Comparison of ENCODE assay signal across 1 cellular context in genomic region chr2:150450765-150451164, GRCh38.
TF ChIP-seq lines count a peak whose summit lies in the region.

No MANE protein-coding gene starts in this region.

TF ChIP-seq in K562, 482 proteins besides CTCF, POLR2A, EP300 and RAD21:
- TF ChIP-seq ILF3 (IDR thresholded peaks at IDR 0.05; ENCODE audit: borderline replicate concordance), result no peak
- TF ChIP-seq ATF3 (IDR thresholded peaks at IDR 0.05), result peak; percentile 19; the same call in 1 of the 2 replicates
- TF ChIP-seq ATF3 (CRISPR knock-in tag; conservative IDR thresholded peaks at IDR 0.05), result no peak
TF ChIP-seq in K562: peak in this region for 1.
